ENCODE assay signal across 19 cellular contexts in genomic region chr9:3480353-3480655, GRCh38. TPM values are rescaled to one million over a fixed set of nuclear protein-coding genes. Genes with fewer than 3 reads are reported as not detected.
DNase-seq lines count a peak whose midpoint lies in the region; ATAC-seq, FAIRE-seq and TF ChIP-seq lines count a peak whose summit lies in the region.
"Had no signal": no experiment of that assay in that cellular context is flagged by ENCODE, and none has a peak within 500 bp of the region (broad histone marks: within the 10 kb centered on the region; RNA-seq: fewer than 3 reads in every experiment).

No MANE protein-coding gene starts in this region.

- no peak overlapping the region for H3K4me3 ChIP-seq in mammary epithelial cell (replicated peaks in 1 of 3; ENCODE audit: insufficient read depth in 1 of 3, low read depth in 2 of 3, low read length in 3 of 3)
- H3K4me3 ChIP-seq: A549 had no signal

- POLR2A ChIA-PET in WTC11 (lab: Charles Lee), result interaction anchor here (2.0 kb wide), 1 partner anchor 47 kb away, joined by 12 read pairs; the partner anchor contains the start of gene RFX3

- FAIRE-seq in H54 (lab: Jason Lieb, UNC), result peak; percentile 55
- FAIRE-seq: A549 had no signal

- H3K9ac ChIP-seq in mammary epithelial cell (ENCODE audit: insufficient read depth, low read length), result no peak overlapping the region

- H3K36me3 Mint-ChIP-seq in T-helper 2 cell treated with Interferon-gamma antibody and Interleukin-4, amounts not matched to agents 5 μg/mL and 100 μg/mL, for 36 hours (ENCODE audit: low read depth), result peaks cover 31% of the 10 kb centered on the region
- H3K36me3 Mint-ChIP-seq in WTC11 (no peaks in the 10 kb centered on the region; the same call in 1 of the 2 replicates), naive B cell (peaks cover 11 to 14% of the 10 kb centered on the region in 2 donors)

- no peaks in the 10 kb centered on the region for H3K36me3 ChIP-seq in mammary epithelial cell (ENCODE audit: insufficient read depth, low read length)

- H3K4me2 ChIP-seq in mammary epithelial cell (ENCODE audit: insufficient read depth, low read depth, low read length), result no peak overlapping the region
- H3K4me2 ChIP-seq: A549 had no signal

- no peak overlapping the region for H3K4me3 Mint-ChIP-seq in T-helper 2 cell treated with Interferon-gamma antibody and Interleukin-4, amounts not matched to agents 5 μg/mL and 100 μg/mL, for 36 hours
- H3K4me3 Mint-ChIP-seq in WTC11 (no peak overlapping the region; the same call in 1 of the 2 replicates), naive B cell (peak overlapping the region in 3 of 8 donors; percentile 15 to 74 (median 15))
- H3K4me3 Mint-ChIP-seq: activated T-helper 1 cell treated with anti-CD3 and anti-CD28 coated beads, Interleukin-12 subunit alpha, Interleukin-12 subunit beta, Interleukin-2, Interleukin-4 antibody, amounts not matched to agents 30 ng/mL and 10 ng/mL and 1 ng/mL, durations not matched to agents 14 hours and 24 hours and 36 hours had no signal

- no peaks in the 10 kb centered on the region for H3K79me2 ChIP-seq in mammary epithelial cell (ENCODE audit: insufficient read depth, low read length)

- H3K9me3 ChIP-seq in mammary epithelial cell (replicated peaks; ENCODE audit: insufficient read depth, low read length), result no peaks in the 10 kb centered on the region

- in situ Hi-C loops in mammary epithelial cell (cut with MboI; ENCODE audit: low sequenced_read_pairs in 2 of 2), result no loop called here

- H2AFZ ChIP-seq in mammary epithelial cell (ENCODE audit: low read depth, low read length), result no peak overlapping the region

- no TSS peak for BruUV-seq in mammary epithelial cell (replicated peaks; lab: Mats Ljungman, UMichigan)

- peak overlapping the region; percentile 37 for H3K27ac Mint-ChIP-seq in T-helper 2 cell treated with Interferon-gamma antibody and Interleukin-4, amounts not matched to agents 5 μg/mL and 100 μg/mL, for 36 hours
- peak overlapping the region; percentile 36 for H3K27ac Mint-ChIP-seq in WTC11
- H3K27ac Mint-ChIP-seq in naive B cell, result peak overlapping the region in 5 of 6 donors; percentile 74 to 91 (median 84)
- H3K27ac Mint-ChIP-seq: activated T-helper 1 cell treated with anti-CD3 and anti-CD28 coated beads, Interleukin-12 subunit alpha, Interleukin-12 subunit beta, Interleukin-2, Interleukin-4 antibody, amounts not matched to agents 30 ng/mL and 10 ng/mL and 1 ng/mL, durations not matched to agents 14 hours and 24 hours and 36 hours had no signal

- H3K27ac ChIP-seq in mammary epithelial cell (ENCODE audit: insufficient read depth, low read depth, low read length), result no peak overlapping the region
- H3K27ac ChIP-seq: A549, C4-2B had no signal

- no peaks in the 10 kb centered on the region for H3K27me3 Mint-ChIP-seq in T-helper 2 cell treated with Interferon-gamma antibody and Interleukin-4, amounts not matched to agents 5 μg/mL and 100 μg/mL, for 36 hours (ENCODE audit: low read depth)
- no peaks in the 10 kb centered on the region for H3K27me3 Mint-ChIP-seq in WTC11 (ENCODE audit: low read depth)
- H3K27me3 Mint-ChIP-seq in naive B cell, result no peaks in the 10 kb centered on the region

- H3K9me3 Mint-ChIP-seq in T-helper 2 cell treated with Interferon-gamma antibody and Interleukin-4, amounts not matched to agents 5 μg/mL and 100 μg/mL, for 36 hours, result no peaks in the 10 kb centered on the region
- no peaks in the 10 kb centered on the region for H3K9me3 Mint-ChIP-seq in WTC11
- H3K9me3 Mint-ChIP-seq in naive B cell, result peaks cover 0 to 25% (median 16%) of the 10 kb centered on the region in 7 donors
- H3K9me3 Mint-ChIP-seq: activated T-helper 1 cell treated with anti-CD3 and anti-CD28 coated beads, Interleukin-12 subunit alpha, Interleukin-12 subunit beta, Interleukin-2, Interleukin-4 antibody, amounts not matched to agents 30 ng/mL and 10 ng/mL and 1 ng/mL, durations not matched to agents 14 hours and 24 hours and 36 hours had no signal

- ATAC-seq in WTC11 (peak; percentile 40), naive B cell (ENCODE audit: low read depth in 2 of 2) (no peak), HG03457 (IDR thresholded peaks at IDR 0.05; ENCODE audit: unreplicated experiment) (no peak)
- ATAC-seq: A549, right cardiac atrium had no signal

- H3K4me1 ChIP-seq in mammary epithelial cell (ENCODE audit: insufficient read depth, low read length), result peaks cover 11% of the 10 kb centered on the region

- dilution Hi-C loops in mammary epithelial cell (cut with HindIII; ENCODE audit: low sequenced_read_pairs), result no loop called here

- TF ChIP-seq CTCF in WTC11 (IDR thresholded peaks at IDR 0.05) (no peak), mammary epithelial cell (conservative IDR thresholded peaks at IDR 0.05 in 1 of 2, IDR thresholded peaks at IDR 0.05 in 1 of 2; ENCODE audit: extremely low read depth in 1 of 2, insufficient read depth in 1 of 2, low read depth in 1 of 2, low read length in 2 of 2) (no peak)

- intact Hi-C loops in mammary epithelial cell (cut with micrococcal nuclease), result no loop called here

- no peak for DNase-seq in T-helper 2 cell treated with Interferon-gamma antibody and Interleukin-4, amounts not matched to agents 5 μg/mL and 100 μg/mL, for 36 hours (ENCODE audit: low spot score)
- DNase-seq in T-helper 2 cell, result no peak
- no peak for DNase-seq in H54 (ENCODE audit: insufficient read length, low spot score)
- no peak for DNase-seq in WTC11 (ENCODE audit: low spot score)
- no peak for DNase-seq in naive B cell
- no peak for DNase-seq in retina
- DNase-seq in mammary epithelial cell, result no peak
- DNase-seq: activated CD4-positive, alpha-beta T cell treated with anti-CD3 and anti-CD28 coated beads, Interleukin-2, amount 50 U/mL, for 1 hour; aorta; DMS53; midbrain; NCI-H1694; nucleus accumbens; right cardiac atrium; SHP77 treated with DMSO at 0.1 percent for 48 hours had no signal

- no peak for TF ChIP-seq POLR2A in H54 (IDR thresholded peaks at IDR 0.05; ENCODE audit: low read depth, low read length)

- 100% methylated on average over 3 of the region's 3 CpGs for WGBS in mammary epithelial cell (ENCODE audit: low coverage, missing lambda C conversion rate)

- no peaks in the 10 kb centered on the region for H3K27me3 ChIP-seq in mammary epithelial cell (ENCODE audit: insufficient read depth, low read length)

- H4K20me1 ChIP-seq in mammary epithelial cell (ENCODE audit: insufficient read depth, low read length), result no peaks in the 10 kb centered on the region

- peaks cover 44% of the 10 kb centered on the region for H3K4me1 Mint-ChIP-seq in T-helper 2 cell treated with Interferon-gamma antibody and Interleukin-4, amounts not matched to agents 5 μg/mL and 100 μg/mL, for 36 hours (ENCODE audit: low read depth)
- peaks cover 36% of the 10 kb centered on the region for H3K4me1 Mint-ChIP-seq in WTC11
- peaks cover 43 to 52% (median 47%) of the 10 kb centered on the region in 3 donors for H3K4me1 Mint-ChIP-seq in naive B cell

- CTCF ChIA-PET in WTC11 (lab: Charles Lee), result interaction anchor here (0.7 to 1.5 kb wide), 4 partner anchors 12 to 27 kb away, joined by 3 to 5 read pairs (median 4); no protein-coding TSS in a partner anchor
- CTCF ChIA-PET in mammary epithelial cell (lab: Charles Lee; ENCODE audit: low non-redundant PET), result no interaction called here

TF ChIP-seq in WTC11, 78 proteins besides CTCF, POLR2A, EP300 and RAD21:
- TF ChIP-seq HMGA2 (CRISPR knock-in tag; IDR thresholded peaks at IDR 0.05), result no peak
- no peak for TF ChIP-seq ELF4 (CRISPR knock-in tag; IDR thresholded peaks at IDR 0.05; ENCODE audit: low read depth)
- no peak for TF ChIP-seq HMGXB4 (CRISPR knock-in tag; IDR thresholded peaks at IDR 0.05)
- no peak for TF ChIP-seq NR2C2 (CRISPR knock-in tag; IDR thresholded peaks at IDR 0.05)
- TF ChIP-seq FOXP1 (CRISPR knock-in tag; IDR thresholded peaks at IDR 0.05; ENCODE audit: borderline replicate concordance), result no peak
- TF ChIP-seq MYBL2 (CRISPR knock-in tag; IDR thresholded peaks at IDR 0.05), result no peak
- TF ChIP-seq NFYB (CRISPR knock-in tag; conservative IDR thresholded peaks at IDR 0.05; ENCODE audit: low read depth), result no peak
- TF ChIP-seq ZNF232 (CRISPR knock-in tag; IDR thresholded peaks at IDR 0.05), result no peak
- no peak for TF ChIP-seq SOX15 (CRISPR knock-in tag; IDR thresholded peaks at IDR 0.05)
- TF ChIP-seq E2F4 (CRISPR knock-in tag; IDR thresholded peaks at IDR 0.05; ENCODE audit: borderline replicate concordance, low read depth), result no peak
- TF ChIP-seq ZMAT4 (CRISPR knock-in tag; IDR thresholded peaks at IDR 0.05), result no peak

RNA-seq across cellular contexts. Expression of gene RFX3, which starts 45.5 kb away (rescaled TPM):
- total RNA-seq in WTC11 (2021) (13.3 to 17.5 TPM (median 13.7 TPM) in 3 replicates), mammary epithelial cell (1 to 10 TPM; 2.3 to 7.9 TPM)
- polyA plus RNA-seq in naive B cell (ENCODE audit: low read depth in 6 of 6) (10 to 100 TPM in 2 of 6 donors, 1 to 10 TPM in 4; 3.7 to 16.7 (median 6.3) TPM), mammary epithelial cell (1.5 TPM)
- 49.7 TPM for polyA minus RNA-seq in mammary epithelial cell
